1 cellular context compared by ENCODE assay signal in the genomic region with DNA sequence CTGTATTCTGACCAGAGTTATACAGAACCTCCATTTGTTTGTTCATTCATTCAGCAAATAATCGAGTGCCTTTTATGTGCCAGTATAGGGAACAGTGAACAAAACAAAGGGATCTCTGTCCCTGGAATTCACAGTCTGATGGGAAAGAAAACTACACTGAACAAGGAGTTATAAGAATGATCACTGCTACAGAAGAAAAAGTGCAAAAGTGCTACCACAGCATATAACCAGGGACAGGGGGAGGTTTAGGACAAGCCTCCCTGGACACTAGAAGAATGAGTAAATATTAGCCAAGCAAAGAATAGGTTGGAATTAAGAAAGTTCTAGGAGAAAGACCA.
TF ChIP-seq lines count a peak whose summit lies in the region.

No MANE protein-coding gene starts in this region.

TF ChIP-seq in HepG2, 621 proteins besides CTCF, POLR2A, EP300 and RAD21 (continued from another document):
- TF ChIP-seq, protein P1, sequence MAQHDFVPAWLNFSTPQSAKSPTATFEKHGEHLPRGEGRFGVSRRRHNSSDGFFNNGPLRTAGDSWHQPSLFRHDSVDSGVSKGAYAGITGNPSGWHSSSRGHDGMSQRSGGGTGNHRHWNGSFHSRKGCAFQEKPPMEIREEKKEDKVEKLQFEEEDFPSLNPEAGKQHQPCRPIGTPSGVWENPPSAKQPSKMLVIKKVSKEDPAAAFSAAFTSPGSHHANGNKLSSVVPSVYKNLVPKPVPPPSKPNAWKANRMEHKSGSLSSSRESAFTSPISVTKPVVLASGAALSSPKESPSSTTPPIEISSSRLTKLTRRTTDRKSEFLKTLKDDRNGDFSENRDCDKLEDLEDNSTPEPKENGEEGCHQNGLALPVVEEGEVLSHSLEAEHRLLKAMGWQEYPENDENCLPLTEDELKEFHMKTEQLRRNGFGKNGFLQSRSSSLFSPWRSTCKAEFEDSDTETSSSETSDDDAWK (CRISPR knock-in tag; IDR thresholded peaks at IDR 0.05), result no peak
